In the genomic region with DNA sequence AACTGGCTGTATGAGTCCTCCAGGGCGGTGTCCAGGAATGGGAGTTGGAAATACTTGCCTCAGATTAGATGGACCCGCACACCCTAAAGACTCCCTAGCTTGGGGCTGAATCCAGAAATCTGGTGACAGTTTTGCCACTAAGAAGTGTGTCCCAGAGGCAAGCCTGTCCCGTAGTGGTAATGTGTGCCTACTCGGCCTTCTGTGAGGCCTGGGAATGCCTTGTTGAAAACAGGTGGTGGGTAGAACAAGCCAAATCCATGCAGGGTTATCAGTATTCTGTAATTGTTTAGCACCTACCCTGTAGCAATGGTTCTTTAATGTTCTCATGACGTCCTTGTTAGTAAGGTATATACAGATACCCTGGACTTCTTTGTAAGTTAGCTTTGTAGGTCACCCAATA, we compare ENCODE assay signal across 12 cellular contexts. TPM values are rescaled to one million over a fixed set of nuclear protein-coding genes. Genes with fewer than 3 reads are reported as not detected.
A peak's percentile ranks its signal among the peaks of the same experiment; 100 is the strongest.
DNase-seq lines count a peak whose midpoint lies in the region; ATAC-seq and TF ChIP-seq lines count a peak whose summit lies in the region.
"Had no signal": no experiment of that assay in that cellular context is flagged by ENCODE, and none has a peak within 500 bp of the region (broad histone marks: within the 10 kb centered on the region; RNA-seq: fewer than 3 reads in every experiment).

No MANE protein-coding gene starts in this region.

- no peak for TF ChIP-seq EP300 in SK-N-SH (IDR thresholded peaks at IDR 0.05; ENCODE audit: borderline replicate concordance in 1 of 2, low read depth in 1 of 2, low read length in 1 of 2)

- no peaks in the 10 kb centered on the region for H3K36me3 Mint-ChIP-seq in natural killer cell treated with Interleukin-12 subunit alpha and Interleukin-12 subunit beta and Interleukin-15 and Interleukin-18, amount 100 ng/mL, for 72 hours

- peaks cover 5 to 10% of the 10 kb centered on the region in 2 experiments; a peak in 2 of 4 replicates for H3K4me1 ChIP-seq in SK-N-SH (ENCODE audit: control insufficient read depth in 1 of 2, insufficient read depth in 2 of 2, low read depth in 1 of 2, low read length in 1 of 2)

- H3K79me2 ChIP-seq in SK-N-SH (ENCODE audit: insufficient read depth): peaks cover 53% of the 10 kb centered on the region

- no peak for ATAC-seq in SK-N-SH treated with all-trans-retinoic acid at 6 μM for 48 hours
- no peak for ATAC-seq in natural killer cell treated with Interleukin-12 subunit alpha and Interleukin-12 subunit beta and Interleukin-15 and Interleukin-18, amount 100 ng/mL, for 72 hours

- TF ChIP-seq RAD21 in SK-N-SH (IDR thresholded peaks at IDR 0.05; ENCODE audit: low read length): no peak

- H2AFZ ChIP-seq in SK-N-SH (ENCODE audit: low read depth): no peak overlapping the region

- CTCF ChIA-PET in SK-N-SH (lab: Yijun Ruan, JAX) (interaction anchor here (0.7 to 2.9 kb wide), 4 partner anchors 24 to 206 kb away, joined by 3 to 11 read pairs (median 4); partner anchors contain the start of gene SLC9C1), RWPE1 (lab: Yijun Ruan, JAX) (interaction anchor here (0.6 to 0.9 kb wide), 2 partner anchors 24 to 344 kb away, joined by 3 read pairs; no protein-coding TSS in a partner anchor)

- H3K9me3 Mint-ChIP-seq in natural killer cell treated with Interleukin-12 subunit alpha and Interleukin-12 subunit beta and Interleukin-15 and Interleukin-18, amount 100 ng/mL, for 72 hours: no peaks in the 10 kb centered on the region

- TF ChIP-seq CTCF in SK-N-SH (IDR thresholded peaks at IDR 0.05) (no peak), RWPE1 (conservative IDR thresholded peaks at IDR 0.05; ENCODE audit: low read depth) (no peak), epithelial cell of proximal tubule (conservative IDR thresholded peaks at IDR 0.05; ENCODE audit: low read depth, low read length) (no peak)

- POLR2A ChIA-PET in SK-N-SH (lab: Yijun Ruan, JAX) (no interaction called here), RWPE1 (lab: Yijun Ruan, JAX; ENCODE audit: low non-redundant PET) (no interaction called here)

- peaks cover 14 to 25% of the 10 kb centered on the region in 2 donors for H3K27me3 Mint-ChIP-seq in natural killer cell treated with Interleukin-12 subunit alpha and Interleukin-12 subunit beta and Interleukin-15 and Interleukin-18, amount 100 ng/mL, for 72 hours

- WGBS in SK-N-SH (ENCODE audit: low lambda C conversion rate): 99% methylated on average over 4 of the region's 5 CpGs

- no peak for DNase-seq in SK-N-SH
- no peak for DNase-seq in RWPE1 (ENCODE audit: low spot score)
- DNase-seq in epithelial cell of proximal tubule (ENCODE audit: low read depth): no peak
- DNase-seq in natural killer cell treated with Interleukin-12 subunit alpha and Interleukin-12 subunit beta and Interleukin-15 and Interleukin-18, amount 100 ng/mL, for 72 hours (ENCODE audit: low spot score): no peak
- no peak for DNase-seq in cerebellum (ENCODE audit: low spot score)
- no peak for DNase-seq in mesenteric fat pad (ENCODE audit: low spot score)
- DNase-seq: central memory CD4-positive, alpha-beta T cell; DND-41; Right ventricle myocardium superior had no signal

- no peaks in the 10 kb centered on the region for H3K27me3 ChIP-seq in SK-N-SH (ENCODE audit: insufficient read depth)

- peak overlapping the region; percentile 86 for H3K4me2 ChIP-seq in SK-N-SH

- no peaks in the 10 kb centered on the region for H3K9me2 ChIP-seq in SK-N-SH

- no peak overlapping the region for H3K27ac Mint-ChIP-seq in natural killer cell treated with Interleukin-12 subunit alpha and Interleukin-12 subunit beta and Interleukin-15 and Interleukin-18, amount 100 ng/mL, for 72 hours

- H3K4me1 Mint-ChIP-seq in natural killer cell treated with Interleukin-12 subunit alpha and Interleukin-12 subunit beta and Interleukin-15 and Interleukin-18, amount 100 ng/mL, for 72 hours (ENCODE audit: low read depth in 2 of 2): peaks cover 10 to 25% of the 10 kb centered on the region in 2 donors

- H3K36me3 ChIP-seq in SK-N-SH (replicated peaks in 1 of 2; ENCODE audit: control insufficient read depth in 1 of 2, insufficient read depth in 2 of 2, low read length in 1 of 2): no peaks in the 10 kb centered on the region

- H3K27ac ChIP-seq in SK-N-SH (ENCODE audit: low read depth in 2 of 2, low read length in 1 of 2) (peak overlapping the region in 1 of 2 experiments; percentile 77; a peak in 2 of 4 replicates), RWPE1 (peak overlapping the region; percentile 40; the same call in 1 of the 2 replicates), skin epidermis (peak overlapping the region in 6 of 21 experiments; percentile 23 to 89 (median 84))

- H3K4me3 ChIP-seq in SK-N-SH (ENCODE audit: low read depth in 2 of 2, low read length in 1 of 2) (no peak overlapping the region; a peak in 1 of 4 replicates), epithelial cell of proximal tubule (ENCODE audit: low read depth, low read length) (peak overlapping the region; percentile 73), skin epidermis (peak overlapping the region in 4 of 7 experiments; percentile 46 to 65 (median 58))

- H3K9me3 ChIP-seq in SK-N-SH: no peaks in the 10 kb centered on the region

- H3K9ac ChIP-seq in SK-N-SH: peak overlapping the region; percentile 81; the same call in 1 of the 2 replicates

- H3K4me3 Mint-ChIP-seq in natural killer cell treated with Interleukin-12 subunit alpha and Interleukin-12 subunit beta and Interleukin-15 and Interleukin-18, amount 100 ng/mL, for 72 hours: no peak overlapping the region

- H4K20me1 ChIP-seq in SK-N-SH (ENCODE audit: insufficient read depth): no peaks in the 10 kb centered on the region

- peaks cover 8% of the 10 kb centered on the region for H3F3A ChIP-seq in SK-N-SH (replicated peaks; ENCODE audit: insufficient read depth)

TF ChIP-seq in SK-N-SH, 30 proteins besides CTCF, POLR2A, EP300 and RAD21:
- TF ChIP-seq RCOR1 (IDR thresholded peaks at IDR 0.05; ENCODE audit: low read length): no peak
- no peak for TF ChIP-seq RFX5 (IDR thresholded peaks at IDR 0.05; ENCODE audit: low read length)
- no peak for TF ChIP-seq IRF3 (IDR thresholded peaks at IDR 0.05; ENCODE audit: low read depth, low read length)
- no peak for TF ChIP-seq NRF1 (IDR thresholded peaks at IDR 0.05; ENCODE audit: low read depth, low read length)

TF ChIP-seq in SK-N-SH treated with all-trans-retinoic acid at 6 μM for 48 hours, 23 proteins besides CTCF, POLR2A, EP300 and RAD21:
- TF ChIP-seq PATZ1 (CRISPR knock-in tag; IDR thresholded peaks at IDR 0.05; ENCODE audit: borderline replicate concordance) (no peak), ISL1 (CRISPR knock-in tag; IDR thresholded peaks at IDR 0.05) (no peak)
- TF ChIP-seq, protein P1, sequence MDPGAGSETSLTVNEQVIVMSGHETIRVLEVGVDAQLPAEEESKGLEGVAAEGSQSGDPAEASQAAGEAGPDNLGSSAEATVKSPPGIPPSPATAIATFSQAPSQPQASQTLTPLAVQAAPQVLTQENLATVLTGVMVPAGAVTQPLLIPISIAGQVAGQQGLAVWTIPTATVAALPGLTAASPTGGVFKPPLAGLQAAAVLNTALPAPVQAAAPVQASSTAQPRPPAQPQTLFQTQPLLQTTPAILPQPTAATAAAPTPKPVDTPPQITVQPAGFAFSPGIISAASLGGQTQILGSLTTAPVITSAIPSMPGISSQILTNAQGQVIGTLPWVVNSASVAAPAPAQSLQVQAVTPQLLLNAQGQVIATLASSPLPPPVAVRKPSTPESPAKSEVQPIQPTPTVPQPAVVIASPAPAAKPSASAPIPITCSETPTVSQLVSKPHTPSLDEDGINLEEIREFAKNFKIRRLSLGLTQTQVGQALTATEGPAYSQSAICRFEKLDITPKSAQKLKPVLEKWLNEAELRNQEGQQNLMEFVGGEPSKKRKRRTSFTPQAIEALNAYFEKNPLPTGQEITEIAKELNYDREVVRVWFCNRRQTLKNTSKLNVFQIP (CRISPR knock-in tag; IDR thresholded peaks at IDR 0.05; ENCODE audit: borderline replicate concordance, low read depth): no peak

RNA-seq across cellular contexts. Expression of gene C3orf52, which starts 1.6 kb away (rescaled TPM):
- 5.4 and 8.7 TPM in 2 replicates for polyA plus RNA-seq in SK-N-SH (2012; rRNA removed)
- 5.7 TPM in 2 replicates for polyA plus RNA-seq in SK-N-SH (2012; cell fraction: cytosol; rRNA removed)
- 7.8 and 15.3 TPM in 2 replicates for polyA plus RNA-seq in SK-N-SH (2012; cell fraction: nucleus; rRNA removed)
- total RNA-seq in epithelial cell of proximal tubule (33.6 and 55.1 TPM in 2 replicates), cerebellum (1.00 TPM), mesenteric fat pad (3.6 TPM)
- total RNA-seq in natural killer cell treated with Interleukin-12 subunit alpha and Interleukin-12 subunit beta and Interleukin-15 and Interleukin-18, amount 100 ng/mL, for 72 hours: 1 to 10 TPM in 1 of 2 donors, under 1 TPM in 1; 0.64 to 1.8 TPM

RNA-seq across cellular contexts. Expression of gene GCSAM, which starts 45.3 kb away (rescaled TPM):
- polyA plus RNA-seq in SK-N-SH (2012; rRNA removed): not detected in 2 replicates
- not detected in 2 replicates for polyA plus RNA-seq in SK-N-SH (2012; cell fraction: cytosol; rRNA removed)
- not detected in 2 replicates for polyA plus RNA-seq in SK-N-SH (2012; cell fraction: nucleus; rRNA removed)
- total RNA-seq in epithelial cell of proximal tubule (not detected in 2 replicates), cerebellum (0.27 TPM), mesenteric fat pad (not detected)
- total RNA-seq in natural killer cell treated with Interleukin-12 subunit alpha and Interleukin-12 subunit beta and Interleukin-15 and Interleukin-18, amount 100 ng/mL, for 72 hours: 1 to 10 TPM in 1 of 2 donors, under 1 TPM in 1; 1.00 to 5.3 TPM
- total RNA-seq: Right ventricle myocardium superior had no signal

RNA-seq across cellular contexts. Expression of gene TMPRSS7, which starts 53.2 kb away (rescaled TPM):
- 0.02 and 0.03 TPM in 2 replicates for polyA plus RNA-seq in SK-N-SH (2012; rRNA removed)
- 0.01 TPM in 2 replicates for polyA plus RNA-seq in SK-N-SH (2012; cell fraction: cytosol; rRNA removed)
- polyA plus RNA-seq in SK-N-SH (2012; cell fraction: nucleus; rRNA removed): not detected in 2 replicates
- total RNA-seq in epithelial cell of proximal tubule (not detected in 2 replicates), cerebellum (0.36 TPM), mesenteric fat pad (not detected)
- total RNA-seq in natural killer cell treated with Interleukin-12 subunit alpha and Interleukin-12 subunit beta and Interleukin-15 and Interleukin-18, amount 100 ng/mL, for 72 hours: not detected
- total RNA-seq: mononuclear cell, Right ventricle myocardium superior had no signal

Comparison
In these comparisons a context has a peak if more than half of its experiments do, and no peak if none do; other contexts are left out.
1. H3K4me3 ChIP-seq: peak in epithelial cell of proximal tubule (single experiment) and skin epidermis (4 of 7); none in SK-N-SH (0 of 2).